Comparison of ENCODE assay signal across 32 cellular contexts in genomic region chr1:96259399-96259798, GRCh38.
DNase-seq lines count a peak whose midpoint lies in the region; ATAC-seq and TF ChIP-seq lines count a peak whose summit lies in the region.
"Had no signal": no experiment of that assay in that cellular context is flagged by ENCODE, and none has a peak within 500 bp of the region (broad histone marks: within the 10 kb centered on the region; RNA-seq: fewer than 3 reads in every experiment).

No MANE protein-coding gene starts in this region.

- ATAC-seq in WTC11 (peak; percentile 95), GM18511 (IDR thresholded peaks at IDR 0.05; ENCODE audit: unreplicated experiment) (no peak), GM21423 (IDR thresholded peaks at IDR 0.05; ENCODE audit: unreplicated experiment) (no peak)
- ATAC-seq: activated T-cell treated with anti-CD3 and anti-CD28 coated beads, Interleukin-2, amount 50 U/mL, for 72 hours; K562; left cardiac atrium; PC-3; right cardiac atrium; Right ventricle myocardium inferior; SK-N-SH treated with all-trans-retinoic acid at 6 μM for 48 hours; T-helper 17 cell; upper lobe of right lung had no signal

- H3K4me1 Mint-ChIP-seq in WTC11 = peaks cover 8% of the 10 kb centered on the region
- peaks cover 6% of the 10 kb centered on the region for H3K4me1 Mint-ChIP-seq in mesothelial cell of epicardium
- H3K4me1 Mint-ChIP-seq: neural crest cell, T-helper 17 cell had no signal

- no peaks in the 10 kb centered on the region; the same call in 1 of the 2 replicates for H3K27me3 Mint-ChIP-seq in WTC11 (ENCODE audit: low read depth)
- peaks cover 18% of the 10 kb centered on the region for H3K27me3 Mint-ChIP-seq in mesothelial cell of epicardium (ENCODE audit: low read depth)
- H3K27me3 Mint-ChIP-seq: activated CD4-positive, alpha-beta memory T cell treated with anti-CD3 and anti-CD28 coated beads for 36 hours; CD4-positive, alpha-beta T cell; T-helper 17 cell had no signal

- TF ChIP-seq CTCF in WTC11 (IDR thresholded peaks at IDR 0.05) = no peak
- no peak for TF ChIP-seq CTCF in mesothelial cell of epicardium (IDR thresholded peaks at IDR 0.05; ENCODE audit: unreplicated experiment)

- POLR2A ChIA-PET in WTC11 (lab: Charles Lee) = no interaction called here

- CTCF ChIA-PET in WTC11 (lab: Charles Lee) = interaction anchor here (0.7 kb wide), 1 partner anchor 23 kb away, joined by 3 read pairs; no protein-coding TSS in a partner anchor

- H3K27ac Mint-ChIP-seq in WTC11 = no peak overlapping the region
- H3K27ac Mint-ChIP-seq in mesothelial cell of epicardium = no peak overlapping the region
- H3K27ac Mint-ChIP-seq: activated CD4-positive, alpha-beta memory T cell treated with anti-CD3 and anti-CD28 coated beads for 36 hours; activated T-cell treated with anti-CD3 and anti-CD28 coated beads, Interleukin-2, amount 50 U/mL, for 72 hours; CD4-positive, alpha-beta T cell; HFFc6; T-helper 17 cell had no signal

- DNase-seq in NCI-H2171 treated with DMSO at 0.1 percent for 48 hours (lab: John Stamatoyannopoulos, UW) = peak; percentile 41
- DNase-seq in NCI-H2171 (lab: John Stamatoyannopoulos, UW) = no peak
- no peak for DNase-seq in WTC11 (ENCODE audit: low spot score)
- peak; percentile 37 for DNase-seq in iPS-NIHi7 (ENCODE audit: extremely low spot score)
- no peak for DNase-seq in mesothelial cell of epicardium (ENCODE audit: low spot score in 2 of 2, unreplicated experiment in 2 of 2)
- no peak for DNase-seq in GF-D8 (lab: John Stamatoyannopoulos, UW)
- DNase-seq: activated CD4-positive, alpha-beta memory T cell treated with anti-CD3 and anti-CD28 coated beads for 36 hours; activated CD4-positive, CD25-positive, alpha-beta regulatory T cell treated with anti-CD3 and anti-CD28 coated beads, Interleukin-2, amount 50 U/mL, for 72 hours; activated T-cell treated with anti-CD3 and anti-CD28 coated beads, Interleukin-2, amount 50 U/mL, for 72 hours; CD4-positive, alpha-beta T cell; cerebellar nuclear complex; dermis blood vessel endothelial cell; esophagus squamous epithelium; foreskin melanocyte; HFFc6; left cardiac atrium; mammary epithelial cell; NCI-H1092; NCI-H1694; NCI-H510A; NK-92 treated with Interleukin-12 subunit alpha and Interleukin-12 subunit beta, amount 100 ng/mL, for 24 hours; PC-3; right cardiac atrium; stimulated activated naive CD4-positive, alpha-beta T cell treated with Interleukin-2 at 50 U/mL for 16 hours; T-helper 17 cell; upper lobe of right lung had no signal

- H3K4me3 Mint-ChIP-seq in WTC11 (no peak overlapping the region), mesothelial cell of epicardium (no peak overlapping the region)
- H3K4me3 Mint-ChIP-seq: activated CD4-positive, alpha-beta memory T cell treated with anti-CD3 and anti-CD28 coated beads for 36 hours; activated T-cell treated with anti-CD3 and anti-CD28 coated beads, Interleukin-2, amount 50 U/mL, for 72 hours; CD4-positive, alpha-beta T cell; HFFc6; neural crest cell; T-helper 17 cell had no signal

- H3K36me3 Mint-ChIP-seq in WTC11 (peaks cover 4% of the 10 kb centered on the region; the same call in 1 of the 2 replicates), mesothelial cell of epicardium (no peaks in the 10 kb centered on the region)
- H3K36me3 Mint-ChIP-seq: activated CD4-positive, alpha-beta memory T cell treated with anti-CD3 and anti-CD28 coated beads for 36 hours had no signal

- H3K9me3 Mint-ChIP-seq in WTC11 = peaks cover 4% of the 10 kb centered on the region
- H3K9me3 Mint-ChIP-seq in mesothelial cell of epicardium = peaks cover 12% of the 10 kb centered on the region
- H3K9me3 Mint-ChIP-seq: activated CD4-positive, alpha-beta memory T cell treated with anti-CD3 and anti-CD28 coated beads for 36 hours; HFFc6; neural crest cell had no signal

TF ChIP-seq in WTC11, 78 proteins besides CTCF, POLR2A, EP300 and RAD21:
- 0 out of 2 replicates have a peak, but pooled peaks have one; percentile 35 for TF ChIP-seq ZNF423 (CRISPR knock-in tag; IDR thresholded peaks at IDR 0.05)
- TF ChIP-seq CBFB (CRISPR knock-in tag; IDR thresholded peaks at IDR 0.05; ENCODE audit: low read depth) = no peak

Comparison
In these comparisons a context has a peak if more than half of its experiments do, and no peak if none do; other contexts are left out.
1. DNase-seq: peak in NCI-H2171 treated with DMSO at 0.1 percent for 48 hours (single experiment) and iPS-NIHi7 (single experiment); none in NCI-H2171 (single experiment), WTC11 (single experiment), mesothelial cell of epicardium (0 of 2) and GF-D8 (single experiment).